ENCODE assay signal across 8 cellular contexts in the genomic region with DNA sequence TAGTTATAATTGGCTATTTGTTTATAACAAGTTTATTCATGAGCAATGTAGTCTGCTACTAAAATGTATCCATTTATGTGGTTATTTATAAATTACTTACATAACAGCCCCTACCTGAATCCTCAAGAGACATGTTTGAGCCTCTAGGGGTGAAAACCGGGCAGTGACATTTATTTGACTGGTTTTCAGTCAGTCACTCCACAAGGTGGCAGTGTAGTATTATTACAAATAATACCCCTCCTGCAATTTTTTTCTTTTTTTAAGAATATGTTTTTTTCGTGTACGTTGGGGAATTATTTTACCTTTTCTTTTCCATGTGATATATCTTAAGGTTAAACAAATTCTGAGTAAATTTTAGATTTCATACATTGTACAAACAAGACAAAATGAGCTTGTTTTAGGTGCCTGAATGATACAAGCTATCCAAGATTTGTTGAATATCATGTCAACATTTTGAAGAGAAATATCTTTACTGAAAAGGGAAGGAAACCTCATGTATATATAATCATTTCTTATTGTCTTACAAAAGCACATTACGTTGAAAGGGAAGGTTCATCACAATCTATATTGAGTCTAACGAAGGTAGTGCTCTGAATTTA.
DNase-seq lines count a peak whose midpoint lies in the region; ATAC-seq and TF ChIP-seq lines count a peak whose summit lies in the region.

No MANE protein-coding gene starts in this region.

- H3K27ac ChIP-seq in breast epithelium (no peak overlapping the region), VCaP (no peak overlapping the region)

- H3K9me3 Mint-ChIP-seq in MCF 10A (ENCODE audit: unreplicated experiment), result no peaks in the 10 kb centered on the region
- no peaks in the 10 kb centered on the region for H3K9me3 Mint-ChIP-seq in stimulated activated naive CD8-positive, alpha-beta T cell treated with anti-CD3 and anti-CD28 coated beads, Interleukin-15, amount 100 ng/mL, for 72 hours

- no peak for TF ChIP-seq POLR2A in breast epithelium (IDR thresholded peaks at IDR 0.05)

- peak; percentile 68 for DNase-seq in MCF 10A (ENCODE audit: unreplicated experiment)
- no peak for DNase-seq in breast epithelium (ENCODE audit: low spot score in 2 of 2)
- DNase-seq in LNCaP clone FGC (ENCODE audit: low read depth), result no peak
- DNase-seq in kidney tubule cell (ENCODE audit: low spot score), result peak; percentile 60
- no peak for DNase-seq in stimulated activated naive CD8-positive, alpha-beta T cell treated with anti-CD3 and anti-CD28 coated beads, Interleukin-15, amount 100 ng/mL, for 72 hours
- DNase-seq in NK-92 treated with Interleukin-12 subunit alpha and Interleukin-12 subunit beta, amount 100 ng/mL, for 24 hours (lab: John Stamatoyannopoulos, UW), result no peak

- no TSS peak for BruUV-seq in MCF 10A (replicated peaks; lab: Mats Ljungman, UMichigan)

- H3K4me3 ChIP-seq in breast epithelium, result no peak overlapping the region
- no peak overlapping the region for H3K4me3 ChIP-seq in LNCaP clone FGC (ENCODE audit: low read depth, low read length)

- TF ChIP-seq CTCF in MCF 10A (IDR thresholded peaks at IDR 0.05; ENCODE audit: unreplicated experiment), result peak; percentile 62
- no peak for TF ChIP-seq CTCF in breast epithelium (IDR thresholded peaks at IDR 0.05)
- TF ChIP-seq CTCF in LNCaP clone FGC (IDR thresholded peaks at IDR 0.05; ENCODE audit: control insufficient read depth, extremely low read depth, insufficient read depth), result peak; percentile 71
- peak; percentile 82 for TF ChIP-seq CTCF in VCaP (conservative IDR thresholded peaks at IDR 0.05)

- no peaks in the 10 kb centered on the region for H3K9me3 ChIP-seq in breast epithelium

- H3K4me1 ChIP-seq in breast epithelium, result no peaks in the 10 kb centered on the region

- intact Hi-C loops in MCF 10A (cut with micrococcal nuclease) (loop anchor here (2.0 to 5.0 kb wide), 3 partner anchors 226 to 1683 kb away; no protein-coding TSS in a partner anchor), breast epithelium (cut with DNase I; ENCODE audit: low total_unique reads) (no loop called here)

- no peak overlapping the region for H3K4me3 Mint-ChIP-seq in MCF 10A (ENCODE audit: unreplicated experiment)
- H3K4me3 Mint-ChIP-seq in stimulated activated naive CD8-positive, alpha-beta T cell treated with anti-CD3 and anti-CD28 coated beads, Interleukin-15, amount 100 ng/mL, for 72 hours, result no peak overlapping the region

- H3K4me1 Mint-ChIP-seq in MCF 10A (ENCODE audit: insufficient read depth, unreplicated experiment), result no peaks in the 10 kb centered on the region
- no peaks in the 10 kb centered on the region for H3K4me1 Mint-ChIP-seq in stimulated activated naive CD8-positive, alpha-beta T cell treated with anti-CD3 and anti-CD28 coated beads, Interleukin-15, amount 100 ng/mL, for 72 hours

- no peaks in the 10 kb centered on the region for H3K27me3 ChIP-seq in breast epithelium

- CTCF ChIA-PET in MCF 10A (lab: Yijun Ruan, JAX), result interaction anchor here (0.6 to 2.5 kb wide), 43 partner anchors 10 to 1773 kb away, joined by 3 to 14 read pairs (median 4); no protein-coding TSS in a partner anchor

- POLR2A ChIA-PET in MCF 10A (lab: Yijun Ruan, JAX), result interaction anchor here (1.4 kb wide), 1 partner anchor 1567 kb away, joined by 3 read pairs; no protein-coding TSS in a partner anchor

- no peak overlapping the region for H3K27ac Mint-ChIP-seq in MCF 10A (ENCODE audit: low read depth, unreplicated experiment)
- no peak overlapping the region for H3K27ac Mint-ChIP-seq in stimulated activated naive CD8-positive, alpha-beta T cell treated with anti-CD3 and anti-CD28 coated beads, Interleukin-15, amount 100 ng/mL, for 72 hours

- ATAC-seq in HG03460 (IDR thresholded peaks at IDR 0.05; ENCODE audit: unreplicated experiment), result no peak
- ATAC-seq in stimulated activated naive CD8-positive, alpha-beta T cell treated with anti-CD3 and anti-CD28 coated beads, Interleukin-15, amount 100 ng/mL, for 72 hours, result no peak

- no peaks in the 10 kb centered on the region for H3K36me3 ChIP-seq in breast epithelium

- no peaks in the 10 kb centered on the region for H3K27me3 Mint-ChIP-seq in MCF 10A (ENCODE audit: insufficient read depth, unreplicated experiment)
- H3K27me3 Mint-ChIP-seq in stimulated activated naive CD8-positive, alpha-beta T cell treated with anti-CD3 and anti-CD28 coated beads, Interleukin-15, amount 100 ng/mL, for 72 hours, result no peaks in the 10 kb centered on the region

- no peaks in the 10 kb centered on the region for H3K36me3 Mint-ChIP-seq in MCF 10A (ENCODE audit: insufficient read depth, unreplicated experiment)

Comparison
In these comparisons a context has a peak if more than half of its experiments do, and no peak if none do; other contexts are left out.
1. DNase-seq: peak in MCF 10A (single experiment) and kidney tubule cell (single experiment); none in breast epithelium (0 of 2), LNCaP clone FGC (single experiment), stimulated activated naive CD8-positive, alpha-beta T cell treated with anti-CD3 and anti-CD28 coated beads, Interleukin-15, amount 100 ng/mL, for 72 hours (0 of 2) and NK-92 treated with Interleukin-12 subunit alpha and Interleukin-12 subunit beta, amount 100 ng/mL, for 24 hours (single experiment).
2. CTCF ChIP-seq: peak in MCF 10A (single experiment), LNCaP clone FGC (single experiment) and VCaP (single experiment); none in breast epithelium (0 of 3).